Comparison of ENCODE assay signal across 8 cellular contexts in genomic region chr10:80460399-80461207, GRCh38. TPM values are rescaled to one million over a fixed set of nuclear protein-coding genes. Genes with fewer than 3 reads are reported as not detected.
DNase-seq lines count a peak whose midpoint lies in the region; ATAC-seq and TF ChIP-seq lines count a peak whose summit lies in the region.

No MANE protein-coding gene starts in this region.

- TF ChIP-seq POLR2A in adrenal gland (IDR thresholded peaks at IDR 0.05) = no peak
- TF ChIP-seq POLR2A in gastrocnemius medialis (IDR thresholded peaks at IDR 0.05) = no peak

- ATAC-seq in gastrocnemius medialis (no peak), GM19395 (IDR thresholded peaks at IDR 0.05; ENCODE audit: unreplicated experiment) (no peak)

- H3K4me3 ChIP-seq in LNCaP clone FGC (ENCODE audit: low read depth, low read length) (peak overlapping the region; percentile 39), adrenal gland (no peak overlapping the region), gastrocnemius medialis (peak overlapping the region in 2 of 4 donors; percentile 0 to 14), HAP-1 (no peak overlapping the region)

- no peaks in the 10 kb centered on the region for H3K27me3 ChIP-seq in adrenal gland
- no peaks in the 10 kb centered on the region for H3K27me3 ChIP-seq in gastrocnemius medialis
- no peaks in the 10 kb centered on the region for H3K27me3 ChIP-seq in HAP-1 (ENCODE audit: low read depth)

- DNase-seq in COLO829 (ENCODE audit: low spot score) (peak; percentile 35), LNCaP clone FGC (ENCODE audit: low read depth) (peak; percentile 100), adrenal gland (peak in 5 of 7 donors; percentile 53 to 70 (median 56)), iPS DF 19.7 (ENCODE audit: low read depth, low spot score) (peak; percentile 76), gastrocnemius medialis (peak in 1 of 2 donors; percentile 28), HAP-1 (ENCODE audit: low spot score in 2 of 2) (no peak), amniotic stem cell (lab: John Stamatoyannopoulos, UW) (no peak)

- H3K36me3 ChIP-seq in adrenal gland (replicated peaks in 1 of 2) (no peaks in the 10 kb centered on the region), gastrocnemius medialis (no peaks in the 10 kb centered on the region), HAP-1 (replicated peaks) (no peaks in the 10 kb centered on the region; the same call in 1 of the 2 replicates)

- WGBS in adrenal gland, 4 donors = 64 to 69% (median 66%) methylated on average over 6 of the region's 6 CpGs

- intact Hi-C loops in adrenal gland (cut with DNase I) = no loop called here
- intact Hi-C loops in gastrocnemius medialis (cut with DNase I; ENCODE audit: low total_unique reads) = no loop called here

- peaks cover 37 to 79% of the 10 kb centered on the region in 2 donors for H3K4me1 ChIP-seq in adrenal gland (replicated peaks in 1 of 2)
- H3K4me1 ChIP-seq in gastrocnemius medialis = peaks cover 62 to 75% of the 10 kb centered on the region in 2 donors
- H3K4me1 ChIP-seq in HAP-1 = peaks cover 23% of the 10 kb centered on the region

- H3K9me3 ChIP-seq in adrenal gland (replicated peaks in 1 of 3) (no peaks in the 10 kb centered on the region), gastrocnemius medialis (no peaks in the 10 kb centered on the region), HAP-1 (no peaks in the 10 kb centered on the region)

- in situ Hi-C loops in gastrocnemius medialis (cut with MboI; ENCODE audit: low sequenced_read_pairs in 4 of 4) (no loop called here), HAP-1 (cut with MboI; ENCODE audit: low sequenced_read_pairs) (no loop called here)

- TF ChIP-seq CTCF in LNCaP clone FGC (IDR thresholded peaks at IDR 0.05; ENCODE audit: control insufficient read depth, extremely low read depth, insufficient read depth) = no peak
- no peak for TF ChIP-seq CTCF in adrenal gland (IDR thresholded peaks at IDR 0.05)
- no peak for TF ChIP-seq CTCF in gastrocnemius medialis (IDR thresholded peaks at IDR 0.05 in 4 of 5, conservative IDR thresholded peaks at IDR 0.05 in 1 of 5)

- H3K27ac ChIP-seq in adrenal gland (peak overlapping the region in 2 of 5 donors; percentile 63 to 82), gastrocnemius medialis (peak overlapping the region; percentile 55 to 95 (median 88))

RNA-seq across cellular contexts. Expression of gene TSPAN14, which starts 6.5 kb away (rescaled TPM):
- total RNA-seq in adrenal gland = 100 to 1,000 TPM in 1 of 8 donors, 10 to 100 TPM in 7; 31.4 to 112 (median 54.6) TPM
- polyA plus RNA-seq in adrenal gland = 10 to 100 TPM; 13.1 to 19.5 (median 17.9) TPM
- 10 to 100 TPM; 22.6 to 29.3 (median 26.9) TPM for total RNA-seq in gastrocnemius medialis

RNA-seq across cellular contexts. Expression of gene PRXL2A, which starts 52.3 kb away (rescaled TPM):
- 10 to 100 TPM; 12.7 to 49.5 (median 21.1) TPM for total RNA-seq in adrenal gland
- polyA plus RNA-seq in adrenal gland = 10 to 100 TPM; 24.0 to 42.6 (median 35.8) TPM
- total RNA-seq in gastrocnemius medialis = 10 to 100 TPM; 19.0 to 29.2 (median 22.5) TPM

Comparison
In these comparisons a context has a peak if more than half of its experiments do, and no peak if none do; other contexts are left out.
1. DNase-seq: peak in COLO829 (single experiment), LNCaP clone FGC (single experiment), adrenal gland (5 of 7) and iPS DF 19.7 (single experiment); none in HAP-1 (0 of 2) and amniotic stem cell (single experiment).